Comparison of ENCODE assay signal across 30 cellular contexts in the genomic region with DNA sequence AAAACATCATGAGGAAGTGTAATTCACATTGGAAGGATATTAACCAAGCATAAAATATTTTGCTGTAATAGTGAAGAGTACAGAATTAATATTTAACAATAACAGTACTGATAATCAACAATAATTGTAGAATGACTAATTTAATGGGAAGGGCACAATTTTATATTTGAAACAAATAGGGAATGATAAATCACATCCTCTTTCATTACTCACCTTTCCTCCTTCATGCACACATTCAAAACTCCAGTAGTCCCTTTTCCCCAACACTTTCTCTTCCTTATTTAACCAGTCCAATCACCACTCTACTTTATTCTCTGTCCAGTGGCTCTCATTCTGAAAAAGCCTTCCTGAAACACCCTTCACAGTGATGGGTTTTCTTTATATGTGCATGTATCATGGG.
"Had no signal": no experiment of that assay in that cellular context is flagged by ENCODE, and none has a peak within 500 bp of the region (broad histone marks: within the 10 kb centered on the region; RNA-seq: fewer than 3 reads in every experiment).

No MANE protein-coding gene starts in this region.

- H3K4me1 Mint-ChIP-seq: memory B cell; neural crest cell; stimulated activated naive CD8-positive, alpha-beta T cell treated with anti-CD3 and anti-CD28 coated beads, Interleukin-15, amount 100 ng/mL, for 72 hours had no signal

- H3K36me3 ChIP-seq: colonic mucosa, esophagus squamous epithelium, heart right ventricle, lower lobe of right lung, neutrophil, prostate gland, right atrium auricular region, suprapubic skin, vagina had no signal

- H3K27ac Mint-ChIP-seq: dendritic cell treated with granulocyte-macrophage colony-stimulating factor and Interleukin-4, amounts not matched to agents 40 ng/mL and 50 ng/mL, for 4 days; endodermal cell; memory B cell; natural killer cell treated with Interleukin-12 subunit alpha and Interleukin-12 subunit beta and Interleukin-15 and Interleukin-18, amount 100 ng/mL, for 72 hours; stimulated activated naive CD8-positive, alpha-beta T cell treated with anti-CD3 and anti-CD28 coated beads, Interleukin-15, amount 100 ng/mL, for 72 hours had no signal

- H3K27me3 ChIP-seq: colonic mucosa, esophagus squamous epithelium, heart right ventricle, neutrophil, right atrium auricular region, suprapubic skin, vagina had no signal

- ATAC-seq: heart right ventricle; left ventricle myocardium superior; lower lobe of right lung; natural killer cell treated with Interleukin-12 subunit alpha and Interleukin-12 subunit beta and Interleukin-15 and Interleukin-18, amount 100 ng/mL, for 72 hours; sciatic nerve; stimulated activated naive CD8-positive, alpha-beta T cell treated with anti-CD3 and anti-CD28 coated beads, Interleukin-15, amount 100 ng/mL, for 72 hours had no signal

- H3K4me3 ChIP-seq: colonic mucosa, esophagus squamous epithelium, heart right ventricle, lower lobe of right lung, prostate gland, right atrium auricular region, smooth muscle cell, suprapubic skin, vagina had no signal

- H3K9me3 Mint-ChIP-seq: dendritic cell treated with granulocyte-macrophage colony-stimulating factor and Interleukin-4, amounts not matched to agents 40 ng/mL and 50 ng/mL, for 4 days; endodermal cell; memory B cell had no signal

- DNase-seq: colonic mucosa; effector CD8-positive, alpha-beta T cell; endodermal cell; erythroblast; esophagus squamous epithelium; foreskin melanocyte; glutamatergic neuron; heart right ventricle; hippocampal formation; kidney glomerular epithelial cell; left ventricle myocardium superior; lower lobe of right lung; stimulated activated CD4-positive, alpha-beta T cell treated with anti-CD3 and anti-CD28 coated beads, Interleukin-12 subunit alpha, Interleukin-12 subunit beta, amount 100 ng/mL, for 4 hours; stimulated activated CD4-positive, alpha-beta T cell treated with anti-CD3 and anti-CD28 coated beads, Interleukin-1b, Interleukin-23, amount 100 ng/mL, for 48 hours; stimulated activated CD4-positive, alpha-beta T cell treated with anti-CD3 and anti-CD28 coated beads, Interleukin-4, amount 100 ng/mL, for 1 hour; stimulated activated CD8-positive, alpha-beta memory T cell treated with anti-CD3 and anti-CD28 coated beads, Interleukin-4, amount 100 ng/mL, for 48 hours; stimulated activated naive CD4-positive, alpha-beta T cell; stimulated activated naive CD8-positive, alpha-beta T cell treated with anti-CD3 and anti-CD28 coated beads, Interleukin-15, amount 100 ng/mL, for 72 hours; trophoblast cell had no signal

- H3K4me2 ChIP-seq: smooth muscle cell had no signal

- H3K27ac ChIP-seq: colonic mucosa, esophagus squamous epithelium, heart right ventricle, lower lobe of right lung, neutrophil, prostate gland, right atrium auricular region, suprapubic skin, vagina had no signal

- H3K9me3 ChIP-seq: colonic mucosa, esophagus squamous epithelium, heart right ventricle, lower lobe of right lung, neutrophil, prostate gland, right atrium auricular region, suprapubic skin, vagina had no signal

- H3K36me3 Mint-ChIP-seq: memory B cell; natural killer cell treated with Interleukin-12 subunit alpha and Interleukin-12 subunit beta and Interleukin-15 and Interleukin-18, amount 100 ng/mL, for 72 hours had no signal

- H3K27me3 Mint-ChIP-seq: dendritic cell treated with granulocyte-macrophage colony-stimulating factor and Interleukin-4, amounts not matched to agents 40 ng/mL and 50 ng/mL, for 4 days; memory B cell; natural killer cell treated with Interleukin-12 subunit alpha and Interleukin-12 subunit beta and Interleukin-15 and Interleukin-18, amount 100 ng/mL, for 72 hours; stimulated activated naive CD8-positive, alpha-beta T cell treated with anti-CD3 and anti-CD28 coated beads, Interleukin-15, amount 100 ng/mL, for 72 hours had no signal

- H3K4me1 ChIP-seq: colonic mucosa, esophagus squamous epithelium, heart right ventricle, lower lobe of right lung, prostate gland, right atrium auricular region, suprapubic skin, vagina had no signal

- H3K4me3 Mint-ChIP-seq: dendritic cell treated with granulocyte-macrophage colony-stimulating factor and Interleukin-4, amounts not matched to agents 40 ng/mL and 50 ng/mL, for 4 days; endodermal cell; memory B cell; natural killer cell treated with Interleukin-12 subunit alpha and Interleukin-12 subunit beta and Interleukin-15 and Interleukin-18, amount 100 ng/mL, for 72 hours; neural crest cell; stimulated activated naive CD8-positive, alpha-beta T cell treated with anti-CD3 and anti-CD28 coated beads, Interleukin-15, amount 100 ng/mL, for 72 hours had no signal
